In genomic region chr5:59007460-59008063, GRCh38 we compare ENCODE assay signal across 1 cellular context.
TF ChIP-seq lines count a peak whose summit lies in the region.

No MANE protein-coding gene starts in this region.

TF ChIP-seq in Ishikawa, 13 proteins besides CTCF, POLR2A, EP300 and RAD21 (continued from another document):
- TF ChIP-seq REST (IDR thresholded peaks at IDR 0.05; ENCODE audit: low read depth): no peak
